In the genomic region with DNA sequence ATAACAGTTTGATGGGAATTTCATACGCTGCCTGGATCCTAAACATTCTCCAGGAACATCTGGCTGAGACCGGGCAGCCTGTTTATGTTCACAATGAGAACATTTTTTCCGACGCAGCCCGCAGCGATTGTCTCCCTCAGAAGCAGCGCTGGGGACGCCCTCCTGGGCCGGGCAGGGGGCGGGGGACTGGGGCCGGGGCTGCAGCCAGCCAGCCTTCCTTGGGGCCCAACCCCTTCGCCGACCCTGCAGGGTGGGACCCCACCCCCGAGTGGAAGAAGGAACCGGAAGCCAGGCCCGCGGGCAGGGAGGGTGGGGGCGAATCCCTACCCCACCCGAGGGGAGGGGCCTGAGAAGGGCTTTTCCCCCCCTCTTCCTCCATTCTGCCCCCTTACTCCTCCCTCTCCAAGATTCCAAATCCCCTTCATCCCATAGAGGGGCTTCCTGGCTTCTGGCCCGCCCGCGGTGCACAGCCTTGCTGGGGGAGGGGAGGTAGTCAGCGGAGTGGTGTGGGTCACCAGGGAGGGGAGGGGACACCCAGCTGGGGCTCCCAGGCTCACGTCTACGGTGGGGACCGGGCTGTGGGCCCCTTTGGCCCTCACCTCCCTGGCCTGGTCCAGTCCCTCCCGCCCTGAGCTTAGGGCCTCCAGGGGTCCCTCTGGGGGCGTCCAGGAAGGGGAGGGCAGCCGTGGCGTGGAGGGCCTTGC, we compare ENCODE assay signal across 8 cellular contexts.
DNase-seq lines count a peak whose midpoint lies in the region; ATAC-seq, FAIRE-seq and TF ChIP-seq lines count a peak whose summit lies in the region.

No MANE protein-coding gene starts in this region.

- peak overlapping the region; percentile 15 to 22 for H3K4me3 ChIP-seq in foreskin fibroblast (ENCODE audit: low read depth in 1 of 2, low read length in 2 of 2)

- CTCF ChIA-PET in activated CD8-positive, alpha-beta T cell treated with anti-CD3 and anti-CD28 coated beads, Interleukin-2, amount 10 ng/mL, durations not matched to agents 7 days and 5 days (lab: Charles Lee) = no interaction called here

- peaks cover 11% of the 10 kb centered on the region for H3K4me1 Mint-ChIP-seq in activated CD8-positive, alpha-beta T cell treated with anti-CD3 and anti-CD28 coated beads, Interleukin-2, amount 10 ng/mL, durations not matched to agents 7 days and 5 days (ENCODE audit: low read depth)
- H3K4me1 Mint-ChIP-seq in osteocyte (ENCODE audit: unreplicated experiment) = peaks cover 17% of the 10 kb centered on the region

- FAIRE-seq in H54 (lab: Jason Lieb, UNC) = no peak

- POLR2A ChIA-PET in activated CD8-positive, alpha-beta T cell treated with anti-CD3 and anti-CD28 coated beads, Interleukin-2, amount 10 ng/mL, durations not matched to agents 7 days and 5 days (lab: Charles Lee) = no interaction called here

- H3K9me3 Mint-ChIP-seq in activated CD8-positive, alpha-beta T cell treated with anti-CD3 and anti-CD28 coated beads, Interleukin-2, amount 10 ng/mL, durations not matched to agents 7 days and 5 days (ENCODE audit: insufficient read depth) = no peaks in the 10 kb centered on the region
- no peaks in the 10 kb centered on the region for H3K9me3 Mint-ChIP-seq in osteocyte (ENCODE audit: unreplicated experiment)

- H3K27me3 Mint-ChIP-seq in activated CD8-positive, alpha-beta T cell treated with anti-CD3 and anti-CD28 coated beads, Interleukin-2, amount 10 ng/mL, durations not matched to agents 7 days and 5 days (ENCODE audit: low read depth) = no peaks in the 10 kb centered on the region
- peaks cover 2% of the 10 kb centered on the region for H3K27me3 Mint-ChIP-seq in osteocyte (ENCODE audit: unreplicated experiment)

- ATAC-seq in activated CD8-positive, alpha-beta T cell treated with anti-CD3 and anti-CD28 coated beads, Interleukin-2, amount 10 ng/mL, durations not matched to agents 7 days and 5 days = no peak
- no peak for ATAC-seq in HG02973 (IDR thresholded peaks at IDR 0.05; ENCODE audit: unreplicated experiment)
- ATAC-seq in HG02759 (IDR thresholded peaks at IDR 0.05; ENCODE audit: unreplicated experiment) = no peak

- no peak overlapping the region for H3K27ac Mint-ChIP-seq in activated CD8-positive, alpha-beta T cell treated with anti-CD3 and anti-CD28 coated beads, Interleukin-2, amount 10 ng/mL, durations not matched to agents 7 days and 5 days
- peak overlapping the region; percentile 31 for H3K27ac Mint-ChIP-seq in osteocyte (ENCODE audit: unreplicated experiment)

- H3K4me3 Mint-ChIP-seq in activated CD8-positive, alpha-beta T cell treated with anti-CD3 and anti-CD28 coated beads, Interleukin-2, amount 10 ng/mL, durations not matched to agents 7 days and 5 days = no peak overlapping the region
- H3K4me3 Mint-ChIP-seq in osteocyte (ENCODE audit: unreplicated experiment) = no peak overlapping the region

- H3K36me3 Mint-ChIP-seq in activated CD8-positive, alpha-beta T cell treated with anti-CD3 and anti-CD28 coated beads, Interleukin-2, amount 10 ng/mL, durations not matched to agents 7 days and 5 days (ENCODE audit: low read depth) = no peaks in the 10 kb centered on the region
- H3K36me3 Mint-ChIP-seq in osteocyte (ENCODE audit: unreplicated experiment) = no peaks in the 10 kb centered on the region

- TF ChIP-seq CTCF in foreskin fibroblast (IDR thresholded peaks at IDR 0.05; ENCODE audit: low read depth, low read length) (no peak), osteocyte (IDR thresholded peaks at IDR 0.05) (no peak)

- DNase-seq in H54 (ENCODE audit: insufficient read length, low spot score) = peak; percentile 3
- peak; percentile 26 for DNase-seq in activated CD8-positive, alpha-beta T cell treated with anti-CD3 and anti-CD28 coated beads, Interleukin-2, amount 10 ng/mL, durations not matched to agents 7 days and 5 days
- peak; percentile 11 to 65 for DNase-seq in foreskin fibroblast
- peak; percentile 87 for DNase-seq in osteocyte (ENCODE audit: extremely low spot score, unreplicated experiment)
- DNase-seq in LoVo (ENCODE audit: low spot score) = no peak
- no peak for DNase-seq in GDM1 (lab: John Stamatoyannopoulos, UW)

- no peak for TF ChIP-seq POLR2A in H54 (IDR thresholded peaks at IDR 0.05; ENCODE audit: low read depth, low read length)

Comparison
In these comparisons a context has a peak if more than half of its experiments do, and no peak if none do; other contexts are left out.
1. DNase-seq: peak in H54 (single experiment), activated CD8-positive, alpha-beta T cell treated with anti-CD3 and anti-CD28 coated beads, Interleukin-2, amount 10 ng/mL, durations not matched to agents 7 days and 5 days (single experiment), foreskin fibroblast (2 of 2) and osteocyte (single experiment); none in LoVo (single experiment) and GDM1 (single experiment).